23 cellular contexts compared by ENCODE assay signal in the genomic region with DNA sequence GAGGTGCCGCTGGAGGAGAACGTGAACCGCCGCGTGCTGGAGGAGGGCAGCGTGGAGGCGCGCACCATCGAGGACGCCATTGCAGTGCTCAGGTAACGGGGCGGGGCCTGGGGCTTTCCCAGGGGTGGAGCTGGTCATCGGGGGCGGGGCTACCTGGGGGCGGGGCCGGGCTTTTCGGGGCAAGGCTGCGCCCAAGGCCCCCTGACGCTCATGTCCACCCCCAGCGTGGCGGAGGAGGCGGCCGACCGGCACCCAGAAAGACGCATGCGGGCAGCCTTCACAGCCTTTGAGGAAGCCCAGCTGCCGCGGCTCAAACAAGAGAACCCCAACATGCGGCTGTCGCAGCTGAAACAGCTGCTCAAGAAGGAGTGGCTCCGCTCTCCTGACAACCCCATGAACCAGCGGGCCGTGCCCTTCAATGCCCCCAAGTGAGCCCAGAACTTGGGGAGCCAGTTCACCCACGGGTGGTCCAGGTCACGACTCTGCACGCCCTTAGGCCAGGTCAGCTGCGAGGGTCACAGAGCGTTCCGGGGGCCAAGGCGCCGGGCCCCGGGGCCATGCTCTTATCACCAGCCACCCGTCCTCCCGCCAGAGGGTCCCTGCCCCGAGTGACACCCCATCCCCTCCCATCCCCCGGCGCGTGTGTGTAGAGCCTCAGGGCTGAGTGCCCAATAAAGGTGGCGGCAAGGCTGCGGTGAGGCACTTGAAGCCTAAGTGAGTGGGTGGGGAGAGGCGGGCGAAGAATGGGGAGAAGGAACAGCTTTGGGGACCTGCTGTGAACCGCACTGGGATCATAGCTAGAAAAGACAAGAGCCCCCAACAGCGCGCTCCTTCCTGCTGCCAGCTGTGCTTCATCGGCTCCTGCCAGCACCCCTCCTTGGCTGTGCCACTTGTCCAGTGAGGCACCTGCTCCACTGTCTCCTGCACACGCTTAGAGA. TPM values are rescaled to one million over a fixed set of nuclear protein-coding genes. Genes with fewer than 3 reads are reported as not detected.
DNase-seq lines count a peak whose midpoint lies in the region; ATAC-seq and TF ChIP-seq lines count a peak whose summit lies in the region.
"Had no signal": no experiment of that assay in that cellular context is flagged by ENCODE, and none has a peak within 500 bp of the region (broad histone marks: within the 10 kb centered on the region; RNA-seq: fewer than 3 reads in every experiment).

No MANE protein-coding gene starts in this region.

- peak; percentile 17 for DNase-seq in left ventricle myocardium inferior
- no peak for DNase-seq in heart right ventricle
- no peak for DNase-seq in RWPE2 (ENCODE audit: low spot score)
- peak; percentile 78 for DNase-seq in iPS-NIHi11 (ENCODE audit: low spot score)
- no peak for DNase-seq in stimulated activated CD4-positive, alpha-beta T cell treated with anti-CD3 and anti-CD28 coated beads, Interleukin-15, amount 100 ng/mL, for 24 hours
- DNase-seq in putamen (ENCODE audit: low spot score) = no peak
- no peak for DNase-seq in T-helper 17 cell
- DNase-seq: CD4-positive, CD25-positive, alpha-beta regulatory T cell; DMS53; lower lobe of right lung; NCI-H1930; NCI-H510A treated with DMSO at 0.1 percent for 48 hours; SJCRH30; T-helper 2 cell had no signal

- H3K27me3 ChIP-seq in left ventricle myocardium inferior (ENCODE audit: low read depth) = peaks cover 1% of the 10 kb centered on the region
- peaks cover 0 to 5% (median 0%) of the 10 kb centered on the region in 7 donors for H3K27me3 ChIP-seq in heart right ventricle
- no peaks in the 10 kb centered on the region for H3K27me3 ChIP-seq in RWPE2 (ENCODE audit: insufficient read depth, poor library complexity, severe bottlenecking)
- H3K27me3 ChIP-seq: pancreas, SJCRH30 had no signal

- H3K27ac ChIP-seq in left ventricle myocardium inferior (replicated peaks) (no peak overlapping the region), heart right ventricle (no peak overlapping the region), RWPE2 (ENCODE audit: poor library complexity, severe bottlenecking) (no peak overlapping the region)
- H3K27ac ChIP-seq: lower lobe of right lung, pancreas, SJCRH30, thoracic aorta had no signal

- H3K9me3 ChIP-seq in left ventricle myocardium inferior (replicated peaks) (no peaks in the 10 kb centered on the region), heart right ventricle (no peaks in the 10 kb centered on the region), RWPE2 (ENCODE audit: severe bottlenecking) (no peaks in the 10 kb centered on the region), T-helper 17 cell (ENCODE audit: control insufficient read depth, low read length, poor library complexity, severe bottlenecking) (no peaks in the 10 kb centered on the region)
- H3K9me3 ChIP-seq: esophagus muscularis mucosa, lower lobe of right lung, pancreas, SJCRH30, thoracic aorta had no signal

- ATAC-seq in heart right ventricle (no peak), RWPE2 (ENCODE audit: low read depth) (peak; percentile 6; the same call in 1 of the 3 replicates), HG02642 (IDR thresholded peaks at IDR 0.05; ENCODE audit: poor library complexity, unreplicated experiment) (no peak), T-helper 17 cell (no peak)
- ATAC-seq: activated CD4-positive, CD25-positive, alpha-beta regulatory T cell treated with anti-CD3 and anti-CD28 coated beads, Interleukin-2, amount 50 U/mL, for 24 hours; activated T-helper 17 cell treated with anti-CD3 and anti-CD28 coated beads, Interleukin-2, amount 50 U/mL, for 72 hours; lower lobe of right lung; pancreas had no signal

- no peaks in the 10 kb centered on the region for H3K36me3 Mint-ChIP-seq in T-helper 17 cell (ENCODE audit: low read depth)
- H3K36me3 Mint-ChIP-seq: CD4-positive, CD25-positive, alpha-beta regulatory T cell had no signal

- H3K27ac Mint-ChIP-seq in T-helper 17 cell = no peak overlapping the region
- H3K27ac Mint-ChIP-seq: activated T-helper 17 cell treated with anti-CD3 and anti-CD28 coated beads, Interleukin-2, amount 50 U/mL, for 72 hours; CD4-positive, CD25-positive, alpha-beta regulatory T cell had no signal

- intact Hi-C loops in left ventricle myocardium inferior (cut with micrococcal nuclease) (no loop called here), heart right ventricle (cut with DNase I) (loop anchor here in 5 of 10 donors (5.0 to 10.0 kb wide), 3 partner anchors 111 to 121 kb away; no protein-coding TSS in a partner anchor)

- H3K4me3 ChIP-seq in left ventricle myocardium inferior (no peak overlapping the region), heart right ventricle (no peak overlapping the region), RWPE2 (ENCODE audit: severe bottlenecking) (no peak overlapping the region)
- H3K4me3 ChIP-seq: esophagus muscularis mucosa, lower lobe of right lung, pancreas, SJCRH30, smooth muscle cell, thoracic aorta had no signal

- peaks cover 16% of the 10 kb centered on the region for H3K4me1 Mint-ChIP-seq in T-helper 17 cell

- H3K4me1 ChIP-seq in left ventricle myocardium inferior = peaks cover 12% of the 10 kb centered on the region
- peaks cover under 1 to 12% (median 6%) of the 10 kb centered on the region in 9 donors for H3K4me1 ChIP-seq in heart right ventricle
- no peaks in the 10 kb centered on the region for H3K4me1 ChIP-seq in RWPE2 (ENCODE audit: insufficient read depth, poor library complexity, severe bottlenecking)
- H3K4me1 ChIP-seq: SJCRH30 had no signal

- no peaks in the 10 kb centered on the region for H3K27me3 Mint-ChIP-seq in T-helper 17 cell
- H3K27me3 Mint-ChIP-seq: activated T-helper 17 cell treated with anti-CD3 and anti-CD28 coated beads, Interleukin-2, amount 50 U/mL, for 72 hours had no signal

- no peak overlapping the region for H3K4me3 Mint-ChIP-seq in T-helper 17 cell
- H3K4me3 Mint-ChIP-seq: activated T-helper 17 cell treated with anti-CD3 and anti-CD28 coated beads, Interleukin-2, amount 50 U/mL, for 72 hours had no signal

- H3K36me3 ChIP-seq in left ventricle myocardium inferior (peaks cover 27% of the 10 kb centered on the region), heart right ventricle (peaks cover 0 to 51% (median 6%) of the 10 kb centered on the region in 9 donors), RWPE2 (ENCODE audit: low read depth) (peaks cover 24% of the 10 kb centered on the region)

- WGBS in heart right ventricle, 2 donors = 76 to 81% methylated on average over 55 to 57 of the region's 57 CpGs

- TF ChIP-seq CTCF in left ventricle myocardium inferior (IDR thresholded peaks at IDR 0.05; ENCODE audit: borderline replicate concordance) = no peak
- TF ChIP-seq CTCF in heart right ventricle (IDR thresholded peaks at IDR 0.05) = no peak
- TF ChIP-seq CTCF in RWPE2 (IDR thresholded peaks at IDR 0.05; ENCODE audit: poor library complexity, severe bottlenecking) = no peak

RNA-seq across cellular contexts. Expression of a gene that starts 10.7 kb away (rescaled TPM):
- total RNA-seq in left ventricle myocardium inferior = 87.4 TPM
- 10 to 100 TPM; 52.0 to 94.2 (median 61.6) TPM for total RNA-seq in heart right ventricle
- polyA plus RNA-seq in heart right ventricle = 100 to 1,000 TPM; 135 to 240 TPM
- total RNA-seq in T-helper 17 cell = 10 to 100 TPM; 21.8 to 27.0 TPM

RNA-seq across cellular contexts. Expression of a gene that starts 23.4 kb away (rescaled TPM):
- total RNA-seq in left ventricle myocardium inferior (0.38 TPM), heart right ventricle (under 1 TPM in 1 of 10 donors, not detected in 9; 0.72 TPM), T-helper 17 cell (not detected)
- polyA plus RNA-seq in heart right ventricle = not detected
- total RNA-seq: bronchial epithelial cell; CD4-positive, CD25-positive, alpha-beta regulatory T cell; lower lobe of right lung; myocyte; SJCRH30 had no signal
- polyA plus RNA-seq: CD4-positive, CD25-positive, alpha-beta regulatory T cell had no signal

Comparison
In these comparisons a context has a peak if more than half of its experiments do, and no peak if none do; other contexts are left out.
1. DNase-seq: peak in left ventricle myocardium inferior (single experiment) and iPS-NIHi11 (single experiment); none in heart right ventricle (0 of 2), RWPE2 (single experiment), stimulated activated CD4-positive, alpha-beta T cell treated with anti-CD3 and anti-CD28 coated beads, Interleukin-15, amount 100 ng/mL, for 24 hours (single experiment), putamen (single experiment) and T-helper 17 cell (0 of 3).